Comparison of ENCODE assay signal across 15 cellular contexts in genomic region chr11:37988031-37988430, GRCh38.
A peak's percentile ranks its signal among the peaks of the same experiment; 100 is the strongest.
DNase-seq lines count a peak whose midpoint lies in the region; ATAC-seq, FAIRE-seq and TF ChIP-seq lines count a peak whose summit lies in the region.
"Had no signal": no experiment of that assay in that cellular context is flagged by ENCODE, and none has a peak within 500 bp of the region (broad histone marks: within the 10 kb centered on the region; RNA-seq: fewer than 3 reads in every experiment).

No MANE protein-coding gene starts in this region.

- no peak overlapping the region for H3K18ac ChIP-seq in H1 (ENCODE audit: extremely low read depth, low read length)

- no peak overlapping the region for H3K27ac Mint-ChIP-seq in activated CD4-positive, alpha-beta memory T cell treated with anti-CD3 and anti-CD28 coated beads, Interleukin-2, amount 10 ng/mL, durations not matched to agents 7 days and 5 days

- H3K4me3 Mint-ChIP-seq in activated CD4-positive, alpha-beta memory T cell treated with anti-CD3 and anti-CD28 coated beads, Interleukin-2, amount 10 ng/mL, durations not matched to agents 7 days and 5 days: no peak overlapping the region

- no peak overlapping the region for H2BK20ac ChIP-seq in H1 (ENCODE audit: low read length)

- no peak overlapping the region for H4K5ac ChIP-seq in H1 (ENCODE audit: insufficient read length, low read depth, low read length)

- no peaks in the 10 kb centered on the region for H3K36me3 ChIP-seq in H1 (ENCODE audit: control insufficient read depth in 2 of 4, insufficient read depth in 4 of 4, low read length in 3 of 4)
- H3K36me3 ChIP-seq: neutrophil had no signal

- no peak overlapping the region for H4K91ac ChIP-seq in H1 (replicated peaks; ENCODE audit: insufficient read length, low read length)

- H3K4me2 ChIP-seq in H1 (ENCODE audit: insufficient read depth in 1 of 2, low read depth in 2 of 2, low read length in 2 of 2): no peak overlapping the region

- ATAC-seq in GM18511 (IDR thresholded peaks at IDR 0.05; ENCODE audit: unreplicated experiment): no peak

- peak overlapping the region; percentile 71; the same call in 1 of the 2 replicates for H2AFZ ChIP-seq in H1 (ENCODE audit: low read length)

- no peak for TF ChIP-seq POLR2A in H1 (IDR thresholded peaks at IDR 0.05; ENCODE audit: control extremely low read depth in 1 of 2, low read depth in 2 of 2, low read length in 2 of 2)

- no peak for TF ChIP-seq EP300 in H1 (IDR thresholded peaks at IDR 0.05; ENCODE audit: borderline replicate concordance in 1 of 2, low read depth in 2 of 2, low read length in 2 of 2)

- H3K9ac ChIP-seq in H1 (replicated peaks in 1 of 4; ENCODE audit: extremely low read depth in 1 of 4, low read depth in 3 of 4, low read length in 3 of 4): peak overlapping the region in 1 of 4 experiments; percentile 34; a peak in 1 of 7 replicates

- H3K23me2 ChIP-seq in H1 (ENCODE audit: low read depth, low read length): no peaks in the 10 kb centered on the region

- H3K14ac ChIP-seq in H1 (ENCODE audit: insufficient read length): no peak overlapping the region

- no peak overlapping the region for H3K23ac ChIP-seq in H1 (ENCODE audit: insufficient read length)

- no peak overlapping the region for H2BK120ac ChIP-seq in H1 (replicated peaks; ENCODE audit: low read depth, low read length)

- no peaks in the 10 kb centered on the region for H4K20me1 ChIP-seq in H1 (replicated peaks in 1 of 2; ENCODE audit: control insufficient read depth in 1 of 2, insufficient read depth in 2 of 2, low read length in 2 of 2)

- no peaks in the 10 kb centered on the region for H3K36me3 Mint-ChIP-seq in activated CD4-positive, alpha-beta memory T cell treated with anti-CD3 and anti-CD28 coated beads, Interleukin-2, amount 10 ng/mL, durations not matched to agents 7 days and 5 days (ENCODE audit: low read depth)

- no peak for TF ChIP-seq CTCF in AG04450 (IDR thresholded peaks at IDR 0.05; ENCODE audit: low read depth, low read length)
- TF ChIP-seq CTCF in H1 (IDR thresholded peaks at IDR 0.05; ENCODE audit: control extremely low read depth in 1 of 3, insufficient read depth in 1 of 3, low read depth in 1 of 3, low read length in 3 of 3): no peak
- TF ChIP-seq CTCF in GM10248 (IDR thresholded peaks at IDR 0.05; ENCODE audit: control extremely low read depth, extremely low read depth, low read depth, missing control alignments): no peak

- H2BK15ac ChIP-seq in H1 (ENCODE audit: low read length): no peak overlapping the region

- H3K9me3 ChIP-seq in AG04450 (ENCODE audit: control insufficient read depth, insufficient read depth, low read length) (no peaks in the 10 kb centered on the region), H1 (ENCODE audit: insufficient read depth in 2 of 2, low read depth in 1 of 2, low read length in 1 of 2) (no peaks in the 10 kb centered on the region)

- no peak for TF ChIP-seq RAD21 in H1 (IDR thresholded peaks at IDR 0.05 in 1 of 2, conservative IDR thresholded peaks at IDR 0.05 in 1 of 2; ENCODE audit: low read depth in 2 of 2, low read length in 2 of 2)

- POLR2A ChIA-PET in AG04450 (lab: Yijun Ruan, JAX) (no interaction called here), H1 (lab: Charles Lee; ENCODE audit: partially characterized antibody) (no interaction called here), GM10248 (lab: Yijun Ruan, JAX) (no interaction called here)
- POLR2A ChIA-PET in activated CD4-positive, alpha-beta memory T cell treated with anti-CD3 and anti-CD28 coated beads, Interleukin-2, amount 10 ng/mL, durations not matched to agents 7 days and 5 days (lab: Charles Lee): no interaction called here

- CTCF ChIA-PET in AG04450 (lab: Charles Lee): interaction anchor here (0.9 kb wide), 1 partner anchor 803 kb away, joined by 3 read pairs; no protein-coding TSS in a partner anchor
- CTCF ChIA-PET in H1 (lab: Charles Lee; ENCODE audit: partially characterized antibody): no interaction called here
- CTCF ChIA-PET in activated CD4-positive, alpha-beta memory T cell treated with anti-CD3 and anti-CD28 coated beads, Interleukin-2, amount 10 ng/mL, durations not matched to agents 7 days and 5 days (lab: Charles Lee): no interaction called here
- CTCF ChIA-PET in GM10248 (lab: Yijun Ruan, JAX): no interaction called here

- H4K8ac ChIP-seq in H1 (ENCODE audit: extremely low read depth, insufficient read depth, low read length): no peak overlapping the region

- no peak overlapping the region for H2AK5ac ChIP-seq in H1 (ENCODE audit: low read depth, low read length)

- no peaks in the 10 kb centered on the region for H3K27me3 ChIP-seq in AG04450 (ENCODE audit: control insufficient read depth, insufficient read depth, low read length)
- H3K27me3 ChIP-seq in H1 (replicated peaks in 1 of 4; ENCODE audit: control insufficient read depth in 3 of 4, extremely low read depth in 1 of 4, insufficient read depth in 3 of 4, low read length in 3 of 4): no peaks in the 10 kb centered on the region
- H3K27me3 ChIP-seq: neutrophil had no signal

- WGBS in H1 (ENCODE audit: extremely low coverage in 1 of 2, insufficient coverage in 1 of 2, insufficient read length in 1 of 2, insufficient replicate concordance in 2 of 2, low coverage in 1 of 2, low lambda C conversion rate in 2 of 2, missing lambda C conversion rate in 1 of 2), 2 experiments: 87% methylated on average over 3 of the region's 3 CpGs; no CpG with 5 or more reads in 1 of the 2 experiments

- no peak overlapping the region for H3K4ac ChIP-seq in H1 (replicated peaks; ENCODE audit: insufficient read length, low read depth, low read length)

- H3K27ac ChIP-seq in AG04450 (ENCODE audit: low read depth, low read length) (no peak overlapping the region), H1 (ENCODE audit: low read depth, low read length) (no peak overlapping the region)
- H3K27ac ChIP-seq: neutrophil had no signal

- no peak overlapping the region for H2BK12ac ChIP-seq in H1 (ENCODE audit: low read depth, low read length)

- DNase-seq in AG04450 (ENCODE audit: low read depth, low spot score) (peak; percentile 26), OCI-M1 (lab: John Stamatoyannopoulos, UW) (peak; percentile 90), H1 (ENCODE audit: low read depth in 1 of 2, low spot score in 2 of 2) (no peak), islet precursor cell (peak; percentile 77), globus pallidus (ENCODE audit: low spot score) (no peak), GM10248 (ENCODE audit: extremely low spot score) (no peak)
- no peak for DNase-seq in activated CD4-positive, alpha-beta memory T cell treated with anti-CD3 and anti-CD28 coated beads, Interleukin-2, amount 10 ng/mL, durations not matched to agents 7 days and 5 days
- DNase-seq: activated effector memory CD4-positive, alpha-beta T cell treated with anti-CD3 and anti-CD28 coated beads, Interleukin-2, amount 50 U/mL, for 16 hours; cerebellar nuclear complex; DMS79 treated with DMSO at 0.1 percent for 48 hours; NCI-H1436 treated with DMSO at 0.1 percent for 48 hours; stimulated activated CD4-positive, alpha-beta T cell treated with anti-CD3 and anti-CD28 coated beads, Interleukin-15, amount 100 ng/mL, for 24 hours had no signal

- FAIRE-seq in H1 (lab: Jason Lieb, UNC): no peak
- FAIRE-seq: urothelium cell line had no signal

- H2BK5ac ChIP-seq in H1 (ENCODE audit: low read depth, low read length): no peak overlapping the region

- no peak overlapping the region for H3K56ac ChIP-seq in H1 (replicated peaks; ENCODE audit: insufficient read length, low read depth, low read length)

- H3K79me2 ChIP-seq in H1 (ENCODE audit: control insufficient read depth in 1 of 2, insufficient read depth in 2 of 2, low read length in 2 of 2): no peaks in the 10 kb centered on the region

- H3K27me3 Mint-ChIP-seq in activated CD4-positive, alpha-beta memory T cell treated with anti-CD3 and anti-CD28 coated beads, Interleukin-2, amount 10 ng/mL, durations not matched to agents 7 days and 5 days: no peaks in the 10 kb centered on the region

- peaks cover 7% of the 10 kb centered on the region for H3K9me3 Mint-ChIP-seq in activated CD4-positive, alpha-beta memory T cell treated with anti-CD3 and anti-CD28 coated beads, Interleukin-2, amount 10 ng/mL, durations not matched to agents 7 days and 5 days

- no peak overlapping the region for H3K4me3 ChIP-seq in AG04450 (ENCODE audit: low read depth, low read length)
- no peak overlapping the region for H3K4me3 ChIP-seq in H1 (ENCODE audit: extremely low read depth in 1 of 4, insufficient read depth in 2 of 4, low read depth in 3 of 4, low read length in 4 of 4)

- no peaks in the 10 kb centered on the region for H3K4me1 ChIP-seq in H1 (replicated peaks in 1 of 4; ENCODE audit: control insufficient read depth in 3 of 4, insufficient read depth in 4 of 4, low read length in 3 of 4)

- no peaks in the 10 kb centered on the region for H3K79me1 ChIP-seq in H1 (ENCODE audit: low read depth, low read length)

- H3K4me1 Mint-ChIP-seq in activated CD4-positive, alpha-beta memory T cell treated with anti-CD3 and anti-CD28 coated beads, Interleukin-2, amount 10 ng/mL, durations not matched to agents 7 days and 5 days: no peaks in the 10 kb centered on the region

TF ChIP-seq in H1, 55 proteins besides CTCF, POLR2A, EP300 and RAD21 (continues in another document):
- TF ChIP-seq NRF1 (IDR thresholded peaks at IDR 0.05; ENCODE audit: low read depth, low read length) (no peak), RFX5 (IDR thresholded peaks at IDR 0.05; ENCODE audit: borderline replicate concordance, low read depth, low read length) (no peak), SUZ12 (IDR thresholded peaks at IDR 0.05; ENCODE audit: low read length) (no peak)

Comparison
In these comparisons a context has a peak if more than half of its experiments do, and no peak if none do; other contexts are left out.
1. DNase-seq: peak in AG04450 (single experiment), OCI-M1 (single experiment) and islet precursor cell (single experiment); none in H1 (0 of 2), activated CD4-positive, alpha-beta memory T cell treated with anti-CD3 and anti-CD28 coated beads, Interleukin-2, amount 10 ng/mL, durations not matched to agents 7 days and 5 days (single experiment), globus pallidus (single experiment) and GM10248 (single experiment).